ENCODE assay signal across 17 cellular contexts in the genomic region with DNA sequence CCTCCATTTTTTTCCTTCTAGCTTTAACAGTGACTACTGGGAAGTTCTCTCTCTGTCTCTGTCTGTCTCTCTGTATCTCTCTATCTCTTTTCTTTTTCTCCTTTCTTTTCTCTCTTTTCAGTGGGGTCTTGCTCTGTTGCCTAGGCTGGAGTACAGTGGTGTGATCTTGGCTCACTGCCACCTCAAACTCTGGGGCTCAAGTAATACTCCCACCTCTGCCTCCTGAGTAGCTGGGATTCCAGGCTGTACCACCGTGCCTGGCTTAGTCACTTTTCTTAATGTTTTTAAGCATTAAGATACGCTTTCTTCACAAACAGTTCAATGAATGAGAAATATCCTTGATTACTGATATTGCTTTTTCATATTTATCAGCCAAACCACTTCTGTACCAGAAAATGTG. TPM values are rescaled to one million over a fixed set of nuclear protein-coding genes. Genes with fewer than 3 reads are reported as not detected.
DNase-seq lines count a peak whose midpoint lies in the region; ATAC-seq and TF ChIP-seq lines count a peak whose summit lies in the region.
"Had no signal": no experiment of that assay in that cellular context is flagged by ENCODE, and none has a peak within 500 bp of the region (broad histone marks: within the 10 kb centered on the region; RNA-seq: fewer than 3 reads in every experiment).

No MANE protein-coding gene starts in this region.

- H2BK12ac ChIP-seq in mesenchymal stem cell (ENCODE audit: low read length in 2 of 2): no peak overlapping the region

- dilution Hi-C loops in mammary epithelial cell (cut with HindIII; ENCODE audit: low sequenced_read_pairs): no loop called here

- no peaks in the 10 kb centered on the region for H3K27me3 ChIP-seq in mammary epithelial cell (ENCODE audit: insufficient read depth, low read length)
- no peaks in the 10 kb centered on the region for H3K27me3 ChIP-seq in mesenchymal stem cell (ENCODE audit: control insufficient read depth in 1 of 2, insufficient read depth in 1 of 2, low read length in 2 of 2)
- H3K27me3 ChIP-seq: BLaER1 had no signal

- BruUV-seq in MCF 10A (replicated peaks; lab: Mats Ljungman, UMichigan): no TSS peak
- no TSS peak for BruUV-seq in mammary epithelial cell (replicated peaks; lab: Mats Ljungman, UMichigan)

- H3K27ac ChIP-seq in mammary epithelial cell (ENCODE audit: insufficient read depth, low read depth, low read length) (no peak overlapping the region), mesenchymal stem cell (ENCODE audit: low read length, poor library complexity, severe bottlenecking) (peak overlapping the region; percentile 57)
- H3K27ac ChIP-seq: 22Rv1, BLaER1 had no signal

- H3K27ac Mint-ChIP-seq in MCF 10A (ENCODE audit: low read depth, unreplicated experiment): peak overlapping the region; percentile 43
- H3K27ac Mint-ChIP-seq in chondrocyte (ENCODE audit: unreplicated experiment): peak overlapping the region; percentile 42

- H3K27me3 Mint-ChIP-seq in MCF 10A (ENCODE audit: insufficient read depth, unreplicated experiment): no peaks in the 10 kb centered on the region
- no peaks in the 10 kb centered on the region for H3K27me3 Mint-ChIP-seq in chondrocyte (ENCODE audit: low read depth)

- TF ChIP-seq CTCF in MCF 10A (IDR thresholded peaks at IDR 0.05; ENCODE audit: unreplicated experiment) (no peak), mammary epithelial cell (conservative IDR thresholded peaks at IDR 0.05 in 1 of 2, IDR thresholded peaks at IDR 0.05 in 1 of 2; ENCODE audit: extremely low read depth in 1 of 2, insufficient read depth in 1 of 2, low read depth in 1 of 2, low read length in 2 of 2) (no peak), chondrocyte (IDR thresholded peaks at IDR 0.05) (no peak)

- H2BK5ac ChIP-seq in mesenchymal stem cell (ENCODE audit: low read depth, low read length, poor library complexity, severe bottlenecking): no peak overlapping the region

- no peak overlapping the region for H3K9ac ChIP-seq in mammary epithelial cell (ENCODE audit: insufficient read depth, low read length)
- no peak overlapping the region for H3K9ac ChIP-seq in mesenchymal stem cell (ENCODE audit: low read length)
- H3K9ac ChIP-seq: BLaER1 had no signal

- H3K79me2 ChIP-seq in mammary epithelial cell (ENCODE audit: insufficient read depth, low read length): peaks cover 40% of the 10 kb centered on the region

- no peak overlapping the region for H2AFZ ChIP-seq in mammary epithelial cell (ENCODE audit: low read depth, low read length)
- no peak overlapping the region for H2AFZ ChIP-seq in mesenchymal stem cell (ENCODE audit: low read depth, low read length)

- H3K18ac ChIP-seq in mesenchymal stem cell (ENCODE audit: low read depth in 1 of 2, low read length in 2 of 2): peak overlapping the region in 1 of 2 experiments; percentile 66

- DNase-seq in MCF 10A (ENCODE audit: unreplicated experiment) (no peak), mammary epithelial cell (no peak), chondrocyte (ENCODE audit: low spot score) (no peak), mesenchymal stem cell (no peak), middle frontal gyrus (ENCODE audit: extremely low spot score, low spot score) (no peak)
- DNase-seq: DMS 273 treated with DMSO at 0.1 percent for 48 hours, NCI-H1048, NCI-H2107, NCI-H226, NCI-H526, PC-3 had no signal

- H3K36me3 Mint-ChIP-seq in MCF 10A (ENCODE audit: insufficient read depth, unreplicated experiment): peaks cover 5% of the 10 kb centered on the region
- H3K36me3 Mint-ChIP-seq in chondrocyte (ENCODE audit: low read depth): peaks cover 5% of the 10 kb centered on the region

- H3K4me3 Mint-ChIP-seq in MCF 10A (ENCODE audit: unreplicated experiment) (no peak overlapping the region), chondrocyte (ENCODE audit: unreplicated experiment) (no peak overlapping the region)

- H3K79me1 ChIP-seq in mesenchymal stem cell (replicated peaks; ENCODE audit: low read length, poor library complexity, severe bottlenecking): peaks cover 5% of the 10 kb centered on the region

- no peak overlapping the region for H3K23ac ChIP-seq in mesenchymal stem cell (ENCODE audit: low read length in 2 of 2)

- peak overlapping the region; percentile 54 for H4K8ac ChIP-seq in mesenchymal stem cell (ENCODE audit: low read length)

- in situ Hi-C loops in mammary epithelial cell (cut with MboI; ENCODE audit: low sequenced_read_pairs in 2 of 2): no loop called here

- CTCF ChIA-PET in MCF 10A (lab: Yijun Ruan, JAX) (interaction anchor here (0.7 to 2.6 kb wide), 2 partner anchors 13 to 23 kb away, joined by 3 to 8 read pairs; a partner anchor contains a TSS), mammary epithelial cell (lab: Charles Lee; ENCODE audit: low non-redundant PET) (no interaction called here)

- no peak overlapping the region for H2BK15ac ChIP-seq in mesenchymal stem cell (ENCODE audit: low read depth, poor library complexity, severe bottlenecking)

- H3K4me1 Mint-ChIP-seq in MCF 10A (ENCODE audit: insufficient read depth, unreplicated experiment) (peaks cover 24% of the 10 kb centered on the region), chondrocyte (ENCODE audit: low read depth) (peaks cover 57% of the 10 kb centered on the region)

- H2AK5ac ChIP-seq in mesenchymal stem cell (ENCODE audit: low read length, severe bottlenecking): peak overlapping the region; percentile 90

- no peaks in the 10 kb centered on the region for H4K20me1 ChIP-seq in mammary epithelial cell (ENCODE audit: insufficient read depth, low read length)
- H4K20me1 ChIP-seq: BLaER1 had no signal

- H3K36me3 ChIP-seq in mammary epithelial cell (ENCODE audit: insufficient read depth, low read length) (no peaks in the 10 kb centered on the region), mesenchymal stem cell (ENCODE audit: control insufficient read depth in 1 of 2, insufficient read depth in 2 of 2, low read depth in 1 of 2, low read length in 2 of 2) (peaks cover 3 to 14% of the 10 kb centered on the region in 2 experiments)
- H3K36me3 ChIP-seq: HAP-1 had no signal

- no peaks in the 10 kb centered on the region for H3K9me3 ChIP-seq in mammary epithelial cell (replicated peaks; ENCODE audit: insufficient read depth, low read length)
- H3K9me3 ChIP-seq in mesenchymal stem cell (ENCODE audit: control insufficient read depth, low read length): no peaks in the 10 kb centered on the region
- H3K9me3 ChIP-seq: BLaER1, HAP-1 had no signal

- POLR2A ChIA-PET in MCF 10A (lab: Yijun Ruan, JAX): interaction anchor here (0.6 to 5.4 kb wide), 4 partner anchors 13 to 146 kb away, joined by 3 to 59 read pairs (median 4); a partner anchor contains a TSS

- no peak overlapping the region for H3K4me2 ChIP-seq in mammary epithelial cell (ENCODE audit: insufficient read depth, low read depth, low read length)
- no peak overlapping the region for H3K4me2 ChIP-seq in mesenchymal stem cell (ENCODE audit: low read length, poor library complexity, severe bottlenecking)
- H3K4me2 ChIP-seq: BLaER1 had no signal

- H3K4me3 ChIP-seq in mammary epithelial cell (replicated peaks in 1 of 3; ENCODE audit: insufficient read depth in 1 of 3, low read depth in 2 of 3, low read length in 3 of 3): no peak overlapping the region
- H3K4me3 ChIP-seq in mesenchymal stem cell (ENCODE audit: insufficient read depth in 1 of 2, low read depth in 1 of 2, low read length in 2 of 2): no peak overlapping the region
- H3K4me3 ChIP-seq: BLaER1, HAP-1 had no signal

- H4K91ac ChIP-seq in mesenchymal stem cell (ENCODE audit: low read length): no peak overlapping the region

- intact Hi-C loops in MCF 10A (cut with micrococcal nuclease) (no loop called here), mammary epithelial cell (cut with micrococcal nuclease) (loop anchor here (10.0 kb wide), 1 partner anchor 117 kb away; a partner anchor contains a TSS)

- WGBS in mammary epithelial cell (ENCODE audit: low coverage, missing lambda C conversion rate): 100% methylated on average over 2 of the region's 2 CpGs
- no CpG with 5 or more reads among the region's 2 CpGs for WGBS in mesenchymal stem cell

- H3K9me3 Mint-ChIP-seq in MCF 10A (ENCODE audit: unreplicated experiment): no peaks in the 10 kb centered on the region
- no peaks in the 10 kb centered on the region for H3K9me3 Mint-ChIP-seq in chondrocyte (ENCODE audit: low read depth)

- no peak for ATAC-seq in GM21529 (IDR thresholded peaks at IDR 0.05; ENCODE audit: unreplicated experiment)
- no peak for ATAC-seq in HG03460 (IDR thresholded peaks at IDR 0.05; ENCODE audit: unreplicated experiment)
- no peak for ATAC-seq in GM19035 (IDR thresholded peaks at IDR 0.05; ENCODE audit: unreplicated experiment)
- ATAC-seq: PC-3 had no signal

- no peak overlapping the region for H3K14ac ChIP-seq in mesenchymal stem cell (ENCODE audit: low read length in 2 of 2)

- no peak overlapping the region for H3K4ac ChIP-seq in mesenchymal stem cell (ENCODE audit: low read depth in 1 of 2, low read length in 2 of 2)

- H2BK120ac ChIP-seq in mesenchymal stem cell (ENCODE audit: low read depth, low read length): no peak overlapping the region

- H3K4me1 ChIP-seq in mammary epithelial cell (ENCODE audit: insufficient read depth, low read length): peaks cover 21% of the 10 kb centered on the region
- peaks cover 9% of the 10 kb centered on the region for H3K4me1 ChIP-seq in mesenchymal stem cell (ENCODE audit: control insufficient read depth, insufficient read depth, low read depth, low read length)
- H3K4me1 ChIP-seq: BLaER1 had no signal

RNA-seq across cellular contexts. Expression of a gene that starts 13.1 kb away (rescaled TPM):
- total RNA-seq in MCF 10A (2022) (20.6 and 23.4 TPM in 2 replicates), mammary epithelial cell (10 to 100 TPM; 16.9 to 31.5 TPM), chondrocyte (14.8 to 25.5 TPM (median 15.1 TPM) in 3 replicates)
- polyA plus RNA-seq in mammary epithelial cell: 4.9 TPM
- polyA minus RNA-seq in mammary epithelial cell: 10.7 TPM
- polyA plus RNA-seq in mesenchymal stem cell (2013, experiment 1 of 2): 16.8 TPM
- polyA plus RNA-seq in mesenchymal stem cell (2013, experiment 2 of 2): 15.4 TPM
